Comparison of ENCODE assay signal across 8 cellular contexts in genomic region chr1:204516180-204516879, GRCh38. TPM values are rescaled to one million over a fixed set of nuclear protein-coding genes. Genes with fewer than 3 reads are reported as not detected.
A peak's percentile ranks its signal among the peaks of the same experiment; 100 is the strongest.
DNase-seq lines count a peak whose midpoint lies in the region; ATAC-seq and TF ChIP-seq lines count a peak whose summit lies in the region.

A gene with protein sequence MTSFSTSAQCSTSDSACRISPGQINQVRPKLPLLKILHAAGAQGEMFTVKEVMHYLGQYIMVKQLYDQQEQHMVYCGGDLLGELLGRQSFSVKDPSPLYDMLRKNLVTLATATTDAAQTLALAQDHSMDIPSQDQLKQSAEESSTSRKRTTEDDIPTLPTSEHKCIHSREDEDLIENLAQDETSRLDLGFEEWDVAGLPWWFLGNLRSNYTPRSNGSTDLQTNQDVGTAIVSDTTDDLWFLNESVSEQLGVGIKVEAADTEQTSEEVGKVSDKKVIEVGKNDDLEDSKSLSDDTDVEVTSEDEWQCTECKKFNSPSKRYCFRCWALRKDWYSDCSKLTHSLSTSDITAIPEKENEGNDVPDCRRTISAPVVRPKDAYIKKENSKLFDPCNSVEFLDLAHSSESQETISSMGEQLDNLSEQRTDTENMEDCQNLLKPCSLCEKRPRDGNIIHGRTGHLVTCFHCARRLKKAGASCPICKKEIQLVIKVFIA (plus strand): TSS chr1:204516406. CDS start chr1:204525519, 9,113 bp downstream.

- peak within 1 kb of the TSS; percentile 84 for H3K4me2 ChIP-seq in PC-3 (ENCODE audit: low read length)

- DNase-seq in DMS153 treated with DMSO at 0.1 percent for 48 hours (lab: John Stamatoyannopoulos, UW; ENCODE audit: unreplicated experiment) = peak; percentile 97
- peak; percentile 99 for DNase-seq in KBM-7
- DNase-seq in PC-3 = peak; percentile 100
- peak; percentile 88 for DNase-seq in activated T-cell treated with anti-CD3 and anti-CD28 coated beads for 4 hours
- peak; percentile 74 for DNase-seq in epithelial cell of proximal tubule (ENCODE audit: low read depth)
- DNase-seq in mucosa of gallbladder (ENCODE audit: low spot score) = peak; percentile 94
- DNase-seq in stimulated activated CD8-positive, alpha-beta memory T cell treated with anti-CD3 and anti-CD28 coated beads, Interleukin-4, amount 100 ng/mL, for 24 hours (ENCODE audit: low read depth) = peak; percentile 92

- ATAC-seq in GM21723 (IDR thresholded peaks at IDR 0.05; ENCODE audit: unreplicated experiment) (peak; percentile 74), PC-3 (peak; percentile 98)

- H3K4me3 ChIP-seq in PC-3 (ENCODE audit: low read length) (peak within 1 kb of the TSS; percentile 69), epithelial cell of proximal tubule (ENCODE audit: low read depth, low read length) (peak within 1 kb of the TSS; percentile 93)

- in situ Hi-C loops in KBM-7 (cut with MboI; ENCODE audit: low pct_unique_long_range_greater_than_20kb, low sequenced_read_pairs) = no loop called here

- CTCF ChIA-PET in PC-3 (lab: Charles Lee) = interaction anchor here (0.6 to 1.2 kb wide), 10 partner anchors 9 to 291 kb away, joined by 3 to 8 read pairs (median 4); no protein-coding TSS in a partner anchor

- TF ChIP-seq CTCF in PC-3 (conservative IDR thresholded peaks at IDR 0.05; ENCODE audit: low read depth, low read length) (no peak), epithelial cell of proximal tubule (conservative IDR thresholded peaks at IDR 0.05; ENCODE audit: low read depth, low read length) (no peak)

- H3K4me1 ChIP-seq in PC-3 (ENCODE audit: insufficient read depth, low read length) = peaks cover 14% of the 10 kb centered on the region

- H3K9ac ChIP-seq in PC-3 (ENCODE audit: low read length) = peak within 1 kb of the TSS; percentile 88

- H2AFZ ChIP-seq in PC-3 (ENCODE audit: low read length) = peak within 1 kb of the TSS; percentile 91

- H3K9me3 ChIP-seq in PC-3 (ENCODE audit: low read length) = 0 out of 2 replicates have a peak, but pooled peaks cover 3% of the 10 kb centered on the region

- POLR2A ChIA-PET in PC-3 (lab: Charles Lee; ENCODE audit: unreplicated experiment) = interaction anchor here (0.5 to 2.1 kb wide), 14 partner anchors 10 to 865 kb away, joined by 3 to 43 read pairs (median 4); no protein-coding TSS in a partner anchor

- TSS peak; percentile 64 for BruUV-seq in PC-3 (replicated peaks; lab: Mats Ljungman, UMichigan)

- no peaks in the 10 kb centered on the region for H4K20me1 ChIP-seq in PC-3 (ENCODE audit: low read length)

- no peaks in the 10 kb centered on the region for H3F3A ChIP-seq in PC-3 (ENCODE audit: low read length, unreplicated experiment)

- intact Hi-C loops in PC-3 (cut with micrococcal nuclease) = loop anchor here (1.0 kb wide), 1 partner anchor 9 kb away; no protein-coding TSS in a partner anchor

- peaks cover 51% of the 10 kb centered on the region for H3K79me2 ChIP-seq in PC-3 (ENCODE audit: low read length)

- no peaks in the 10 kb centered on the region for H3K9me2 ChIP-seq in PC-3 (replicated peaks; ENCODE audit: low read length)

- H3K27me3 ChIP-seq in PC-3 (ENCODE audit: low read length) = no peaks in the 10 kb centered on the region

- H3K27ac ChIP-seq in PC-3 (ENCODE audit: low read length) = peak within 1 kb of the TSS; percentile 86

- H3K36me3 ChIP-seq in PC-3 (ENCODE audit: low read depth, low read length) = peaks cover 29% of the 10 kb centered on the region

RNA-seq across cellular contexts. Expression of the gene that starts here (rescaled TPM):
- total RNA-seq in PC-3 (2014; rRNA removed) = 36.3 and 55.7 TPM in 2 replicates
- 6.1 and 11.2 TPM in 2 replicates for total RNA-seq in epithelial cell of proximal tubule
- 64.5 TPM for total RNA-seq in mucosa of gallbladder

Comparison
In these comparisons a context has a peak if more than half of its experiments do, and no peak if none do; other contexts are left out.
1. Peak in every context shown above with its lines: DNase-seq, ATAC-seq, H3K4me3 ChIP-seq and H3K27ac ChIP-seq.